In the genomic region with DNA sequence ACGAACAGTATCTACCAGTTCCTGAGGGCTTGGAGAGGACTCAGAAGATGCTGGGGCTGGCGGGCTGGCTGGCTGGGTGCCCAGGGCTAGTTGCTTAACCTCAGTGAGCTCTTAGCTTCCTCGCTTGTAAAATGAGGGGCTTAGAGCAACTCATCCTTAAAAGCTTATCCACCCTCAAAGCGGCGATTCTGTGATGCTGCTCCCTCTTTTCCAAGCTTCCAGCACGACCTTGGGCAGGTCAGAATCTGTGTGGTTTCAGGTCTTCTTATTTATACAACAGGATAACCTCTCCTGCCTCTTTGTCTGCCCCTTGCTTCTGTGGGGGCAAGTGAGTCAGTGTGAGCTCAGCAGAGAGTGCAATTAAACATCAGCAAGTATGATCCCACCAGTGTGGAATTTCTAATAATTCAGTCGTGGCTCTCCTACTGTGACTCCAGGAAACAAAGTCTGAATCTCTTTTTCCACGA, we compare ENCODE assay signal across 10 cellular contexts.
A peak's percentile ranks its signal among the peaks of the same experiment; 100 is the strongest.
DNase-seq lines count a peak whose midpoint lies in the region; ATAC-seq, FAIRE-seq and TF ChIP-seq lines count a peak whose summit lies in the region.
"Had no signal": no experiment of that assay in that cellular context is flagged by ENCODE, and none has a peak within 500 bp of the region (broad histone marks: within the 10 kb centered on the region; RNA-seq: fewer than 3 reads in every experiment).

No MANE protein-coding gene starts in this region.

- H3K27me3 ChIP-seq in body of pancreas (no peaks in the 10 kb centered on the region), HAP-1 (ENCODE audit: low read depth) (no peaks in the 10 kb centered on the region)

- no peaks in the 10 kb centered on the region for H3K9me3 ChIP-seq in body of pancreas
- no peaks in the 10 kb centered on the region for H3K9me3 ChIP-seq in mucosa of descending colon
- H3K9me3 ChIP-seq in HAP-1, result no peaks in the 10 kb centered on the region

- ATAC-seq in body of pancreas (peak; percentile 65), mucosa of descending colon (no peak), GM18517 (IDR thresholded peaks at IDR 0.05; ENCODE audit: unreplicated experiment) (no peak)

- H3K27me3 Mint-ChIP-seq in CD14-positive monocyte (ENCODE audit: low read depth in 3 of 3), result peaks cover 5 to 8% (median 7%) of the 10 kb centered on the region in 3 donors

- peak; percentile 23 to 81 (median 61) for TF ChIP-seq POLR2A in body of pancreas (IDR thresholded peaks at IDR 0.05)

- H3K9me3 Mint-ChIP-seq in CD14-positive monocyte, result peaks cover 0 to 5% (median 2%) of the 10 kb centered on the region in 7 donors

- no peaks in the 10 kb centered on the region for H3K36me3 Mint-ChIP-seq in CD14-positive monocyte

- no peak overlapping the region for H3K27ac Mint-ChIP-seq in CD14-positive monocyte

- intact Hi-C loops in body of pancreas (cut with DNase I), result no loop called here
- intact Hi-C loops in mucosa of descending colon (cut with DNase I, micrococcal nuclease), result no loop called here
- intact Hi-C loops in CD14-positive monocyte (cut with micrococcal nuclease), result no loop called here

- peak overlapping the region; percentile 28 to 86 (median 78) for H3K27ac ChIP-seq in body of pancreas

- in situ Hi-C loops in HAP-1 (cut with MboI; ENCODE audit: low sequenced_read_pairs), result no loop called here

- DNase-seq in AG08395 (ENCODE audit: low spot score), result peak; percentile 91
- peak; percentile 79 for DNase-seq in HTR-8/SVneo (ENCODE audit: insufficient read length, low spot score)
- DNase-seq in body of pancreas, result peak; percentile 21 to 47 (median 44)
- DNase-seq in mucosa of descending colon, result peak; percentile 29 to 55 (median 30)
- no peak for DNase-seq in HAP-1 (ENCODE audit: low spot score in 2 of 2)
- DNase-seq in CD14-positive monocyte (ENCODE audit: low spot score), result no peak
- no peak for DNase-seq in stimulated activated CD4-positive, alpha-beta T cell treated with anti-CD3 and anti-CD28 coated beads, Interleukin-15, amount 100 ng/mL, for 24 hours
- DNase-seq: activated effector memory CD4-positive, alpha-beta T cell treated with anti-CD3 and anti-CD28 coated beads, Interleukin-2, amount 50 U/mL, for 16 hours; NCI-H1436 treated with DMSO at 0.1 percent for 48 hours had no signal

- WGBS in body of pancreas, 2 donors, result 33 to 51% methylated on average over 8 of the region's 8 CpGs

- peaks cover 2% of the 10 kb centered on the region for H3K4me1 Mint-ChIP-seq in CD14-positive monocyte

- H3K4me1 ChIP-seq in body of pancreas (peaks cover 21% of the 10 kb centered on the region), mucosa of descending colon (ENCODE audit: low read depth) (no peaks in the 10 kb centered on the region), HAP-1 (no peaks in the 10 kb centered on the region)

- no peak overlapping the region for H3K4me3 Mint-ChIP-seq in CD14-positive monocyte

- peak; percentile 9 for FAIRE-seq in HTR-8/SVneo (lab: Jason Lieb, UNC)

- TF ChIP-seq CTCF in body of pancreas (IDR thresholded peaks at IDR 0.05), result no peak
- TF ChIP-seq CTCF in mucosa of descending colon (IDR thresholded peaks at IDR 0.05), result no peak
- no peak for TF ChIP-seq CTCF in CD14-positive monocyte (IDR thresholded peaks at IDR 0.05)

- no peaks in the 10 kb centered on the region for H3K36me3 ChIP-seq in body of pancreas (replicated peaks in 1 of 2; ENCODE audit: insufficient read depth in 1 of 2, low read depth in 2 of 2)
- H3K36me3 ChIP-seq in mucosa of descending colon (ENCODE audit: low read depth), result no peaks in the 10 kb centered on the region
- H3K36me3 ChIP-seq in HAP-1 (replicated peaks), result no peaks in the 10 kb centered on the region

- no peak overlapping the region for H3K4me3 ChIP-seq in body of pancreas
- no peak overlapping the region for H3K4me3 ChIP-seq in mucosa of descending colon
- H3K4me3 ChIP-seq in HAP-1, result no peak overlapping the region

Comparison
In these comparisons a context has a peak if more than half of its experiments do, and no peak if none do; other contexts are left out.
1. DNase-seq: peak in AG08395 (single experiment), HTR-8/SVneo (single experiment), body of pancreas (4 of 4) and mucosa of descending colon (3 of 3); none in HAP-1 (0 of 2), CD14-positive monocyte (single experiment) and stimulated activated CD4-positive, alpha-beta T cell treated with anti-CD3 and anti-CD28 coated beads, Interleukin-15, amount 100 ng/mL, for 24 hours (single experiment).